1 cellular context compared by ENCODE assay signal in the genomic region with DNA sequence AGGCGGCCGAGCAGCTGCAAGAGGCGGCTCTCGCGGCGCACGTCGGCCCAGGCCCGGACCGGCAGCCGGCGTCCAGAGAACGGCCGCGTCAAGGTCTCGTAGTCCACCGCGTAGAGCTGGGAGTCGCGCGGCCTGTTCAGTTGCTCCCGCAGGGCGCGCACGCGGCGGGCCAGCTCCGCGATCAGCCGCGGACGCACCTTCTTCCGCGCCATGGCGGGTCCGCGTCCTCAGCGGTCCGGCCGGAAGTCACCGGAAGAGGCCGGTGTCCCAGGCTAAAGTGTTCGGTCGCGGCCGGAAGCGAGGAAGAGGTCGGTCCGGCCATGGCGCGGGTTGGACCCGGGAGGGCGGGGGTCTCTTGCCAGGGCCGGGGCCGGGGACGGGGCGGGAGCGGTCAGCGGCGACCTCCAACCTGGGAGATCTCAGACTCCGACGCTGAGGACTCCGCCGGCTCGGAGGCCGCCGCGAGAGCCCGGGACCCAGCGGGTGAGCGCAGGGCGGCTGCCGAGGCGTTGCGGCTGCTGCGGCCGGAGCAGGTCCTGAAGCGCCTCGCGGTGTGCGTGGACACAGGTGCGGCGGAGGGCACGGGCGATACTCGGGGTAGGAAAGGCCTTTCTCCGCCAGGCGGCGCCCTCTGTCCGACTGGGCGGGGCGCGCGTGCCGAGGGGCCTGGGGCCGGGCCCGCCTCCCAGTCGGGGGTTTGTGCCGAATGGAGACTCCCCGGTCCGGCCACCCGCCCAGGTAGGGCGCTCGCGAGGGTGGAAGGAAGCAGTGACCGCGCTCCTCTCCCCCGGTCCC.
TF ChIP-seq lines count a peak whose summit lies in the region.

A gene (minus strand): TSS at position 227 of the 795 bp plus-strand sequence. CDS start 15 bp downstream, at position 212.

TF ChIP-seq in HepG2, 621 proteins besides CTCF, POLR2A, EP300 and RAD21 (continued from another document and continues in another):
- TF ChIP-seq, protein P1, sequence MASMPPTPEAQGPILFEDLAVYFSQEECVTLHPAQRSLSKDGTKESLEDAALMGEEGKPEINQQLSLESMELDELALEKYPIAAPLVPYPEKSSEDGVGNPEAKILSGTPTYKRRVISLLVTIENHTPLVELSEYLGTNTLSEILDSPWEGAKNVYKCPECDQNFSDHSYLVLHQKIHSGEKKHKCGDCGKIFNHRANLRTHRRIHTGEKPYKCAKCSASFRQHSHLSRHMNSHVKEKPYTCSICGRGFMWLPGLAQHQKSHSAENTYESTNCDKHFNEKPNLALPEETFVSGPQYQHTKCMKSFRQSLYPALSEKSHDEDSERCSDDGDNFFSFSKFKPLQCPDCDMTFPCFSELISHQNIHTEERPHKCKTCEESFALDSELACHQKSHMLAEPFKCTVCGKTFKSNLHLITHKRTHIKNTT (CRISPR knock-in tag; IDR thresholded peaks at IDR 0.05): no peak
- TF ChIP-seq ZNF878 (CRISPR knock-in tag; IDR thresholded peaks at IDR 0.05) (peak; percentile 6; the same call in 1 of the 2 replicates), NPAS2 (CRISPR knock-in tag; IDR thresholded peaks at IDR 0.05; ENCODE audit: borderline replicate concordance) (peak; percentile 72; the same call in 1 of the 2 replicates), ZNF660 (CRISPR knock-in tag; IDR thresholded peaks at IDR 0.05; ENCODE audit: borderline replicate concordance, low read depth) (no peak), HMG20B (CRISPR knock-in tag; conservative IDR thresholded peaks at IDR 0.05) (0 out of 2 replicates have a peak, but pooled peaks have one; percentile 38), ZNF121 (CRISPR knock-in tag; IDR thresholded peaks at IDR 0.05) (no peak), GATA4 (IDR thresholded peaks at IDR 0.05; ENCODE audit: borderline replicate concordance, low read depth) (no peak), ZNF563 (CRISPR knock-in tag; IDR thresholded peaks at IDR 0.05) (no peak; the same call in 1 of the 2 replicates), ZNF326 (CRISPR knock-in tag; IDR thresholded peaks at IDR 0.05; ENCODE audit: borderline replicate concordance) (no peak), RFXAP (CRISPR knock-in tag; IDR thresholded peaks at IDR 0.05; ENCODE audit: borderline replicate concordance) (peak; percentile 55), THAP11 (CRISPR knock-in tag; IDR thresholded peaks at IDR 0.05) (peak; percentile 95), KLF6 (CRISPR knock-in tag; IDR thresholded peaks at IDR 0.05) (peak; percentile 87), ZNF562 (CRISPR knock-in tag; IDR thresholded peaks at IDR 0.05; ENCODE audit: borderline replicate concordance) (peak; percentile 60; the same call in 1 of the 2 replicates), GPN1 (CRISPR knock-in tag; IDR thresholded peaks at IDR 0.05; ENCODE audit: borderline replicate concordance) (0 out of 2 replicates have a peak, but pooled peaks have one; percentile 20), ZEB1 (IDR thresholded peaks at IDR 0.05; ENCODE audit: insufficient replicate concordance, low read depth) (peak; percentile 77), JARID2 (CRISPR knock-in tag; IDR thresholded peaks at IDR 0.05; ENCODE audit: insufficient replicate concordance) (no peak), ZNF446 (CRISPR knock-in tag; IDR thresholded peaks at IDR 0.05) (0 out of 2 replicates have a peak, but pooled peaks have one; percentile 40), ZNF678 (CRISPR knock-in tag; IDR thresholded peaks at IDR 0.05) (no peak; the same call in none of the 2 replicates), ZNF547 (CRISPR knock-in tag; IDR thresholded peaks at IDR 0.05) (peak; percentile 65)
- TF ChIP-seq, protein P2, sequence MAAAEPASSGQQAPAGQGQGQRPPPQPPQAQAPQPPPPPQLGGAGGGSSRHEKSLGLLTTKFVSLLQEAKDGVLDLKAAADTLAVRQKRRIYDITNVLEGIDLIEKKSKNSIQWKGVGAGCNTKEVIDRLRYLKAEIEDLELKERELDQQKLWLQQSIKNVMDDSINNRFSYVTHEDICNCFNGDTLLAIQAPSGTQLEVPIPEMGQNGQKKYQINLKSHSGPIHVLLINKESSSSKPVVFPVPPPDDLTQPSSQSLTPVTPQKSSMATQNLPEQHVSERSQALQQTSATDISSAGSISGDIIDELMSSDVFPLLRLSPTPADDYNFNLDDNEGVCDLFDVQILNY (CRISPR knock-in tag; conservative IDR thresholded peaks at IDR 0.05): peak; percentile 70; the same call in 1 of the 2 replicates
- TF ChIP-seq, protein P3, sequence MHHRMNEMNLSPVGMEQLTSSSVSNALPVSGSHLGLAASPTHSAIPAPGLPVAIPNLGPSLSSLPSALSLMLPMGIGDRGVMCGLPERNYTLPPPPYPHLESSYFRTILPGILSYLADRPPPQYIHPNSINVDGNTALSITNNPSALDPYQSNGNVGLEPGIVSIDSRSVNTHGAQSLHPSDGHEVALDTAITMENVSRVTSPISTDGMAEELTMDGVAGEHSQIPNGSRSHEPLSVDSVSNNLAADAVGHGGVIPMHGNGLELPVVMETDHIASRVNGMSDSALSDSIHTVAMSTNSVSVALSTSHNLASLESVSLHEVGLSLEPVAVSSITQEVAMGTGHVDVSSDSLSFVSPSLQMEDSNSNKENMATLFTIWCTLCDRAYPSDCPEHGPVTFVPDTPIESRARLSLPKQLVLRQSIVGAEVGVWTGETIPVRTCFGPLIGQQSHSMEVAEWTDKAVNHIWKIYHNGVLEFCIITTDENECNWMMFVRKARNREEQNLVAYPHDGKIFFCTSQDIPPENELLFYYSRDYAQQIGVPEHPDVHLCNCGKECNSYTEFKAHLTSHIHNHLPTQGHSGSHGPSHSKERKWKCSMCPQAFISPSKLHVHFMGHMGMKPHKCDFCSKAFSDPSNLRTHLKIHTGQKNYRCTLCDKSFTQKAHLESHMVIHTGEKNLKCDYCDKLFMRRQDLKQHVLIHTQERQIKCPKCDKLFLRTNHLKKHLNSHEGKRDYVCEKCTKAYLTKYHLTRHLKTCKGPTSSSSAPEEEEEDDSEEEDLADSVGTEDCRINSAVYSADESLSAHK (CRISPR knock-in tag; IDR thresholded peaks at IDR 0.05; ENCODE audit: borderline replicate concordance): no peak
- TF ChIP-seq, protein P4, sequence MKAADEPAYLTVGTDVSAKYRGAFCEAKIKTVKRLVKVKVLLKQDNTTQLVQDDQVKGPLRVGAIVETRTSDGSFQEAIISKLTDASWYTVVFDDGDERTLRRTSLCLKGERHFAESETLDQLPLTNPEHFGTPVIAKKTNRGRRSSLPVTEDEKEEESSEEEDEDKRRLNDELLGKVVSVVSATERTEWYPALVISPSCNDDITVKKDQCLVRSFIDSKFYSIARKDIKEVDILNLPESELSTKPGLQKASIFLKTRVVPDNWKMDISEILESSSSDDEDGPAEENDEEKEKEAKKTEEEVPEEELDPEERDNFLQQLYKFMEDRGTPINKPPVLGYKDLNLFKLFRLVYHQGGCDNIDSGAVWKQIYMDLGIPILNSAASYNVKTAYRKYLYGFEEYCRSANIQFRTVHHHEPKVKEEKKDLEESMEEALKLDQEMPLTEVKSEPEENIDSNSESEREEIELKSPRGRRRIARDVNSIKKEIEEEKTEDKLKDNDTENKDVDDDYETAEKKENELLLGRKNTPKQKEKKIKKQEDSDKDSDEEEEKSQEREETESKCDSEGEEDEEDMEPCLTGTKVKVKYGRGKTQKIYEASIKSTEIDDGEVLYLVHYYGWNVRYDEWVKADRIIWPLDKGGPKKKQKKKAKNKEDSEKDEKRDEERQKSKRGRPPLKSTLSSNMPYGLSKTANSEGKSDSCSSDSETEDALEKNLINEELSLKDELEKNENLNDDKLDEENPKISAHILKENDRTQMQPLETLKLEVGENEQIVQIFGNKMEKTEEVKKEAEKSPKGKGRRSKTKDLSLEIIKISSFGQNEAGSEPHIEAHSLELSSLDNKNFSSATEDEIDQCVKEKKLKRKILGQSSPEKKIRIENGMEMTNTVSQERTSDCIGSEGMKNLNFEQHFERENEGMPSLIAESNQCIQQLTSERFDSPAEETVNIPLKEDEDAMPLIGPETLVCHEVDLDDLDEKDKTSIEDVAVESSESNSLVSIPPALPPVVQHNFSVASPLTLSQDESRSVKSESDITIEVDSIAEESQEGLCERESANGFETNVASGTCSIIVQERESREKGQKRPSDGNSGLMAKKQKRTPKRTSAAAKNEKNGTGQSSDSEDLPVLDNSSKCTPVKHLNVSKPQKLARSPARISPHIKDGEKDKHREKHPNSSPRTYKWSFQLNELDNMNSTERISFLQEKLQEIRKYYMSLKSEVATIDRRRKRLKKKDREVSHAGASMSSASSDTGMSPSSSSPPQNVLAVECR (CRISPR knock-in tag; IDR thresholded peaks at IDR 0.05; ENCODE audit: borderline replicate concordance): peak; percentile 97
- TF ChIP-seq, protein P5, sequence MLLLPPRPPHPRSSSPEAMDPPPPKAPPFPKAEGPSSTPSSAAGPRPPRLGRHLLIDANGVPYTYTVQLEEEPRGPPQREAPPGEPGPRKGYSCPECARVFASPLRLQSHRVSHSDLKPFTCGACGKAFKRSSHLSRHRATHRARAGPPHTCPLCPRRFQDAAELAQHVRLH (CRISPR knock-in tag; IDR thresholded peaks at IDR 0.05; ENCODE audit: borderline replicate concordance, low read depth): peak; percentile 92
- TF ChIP-seq, protein P6, sequence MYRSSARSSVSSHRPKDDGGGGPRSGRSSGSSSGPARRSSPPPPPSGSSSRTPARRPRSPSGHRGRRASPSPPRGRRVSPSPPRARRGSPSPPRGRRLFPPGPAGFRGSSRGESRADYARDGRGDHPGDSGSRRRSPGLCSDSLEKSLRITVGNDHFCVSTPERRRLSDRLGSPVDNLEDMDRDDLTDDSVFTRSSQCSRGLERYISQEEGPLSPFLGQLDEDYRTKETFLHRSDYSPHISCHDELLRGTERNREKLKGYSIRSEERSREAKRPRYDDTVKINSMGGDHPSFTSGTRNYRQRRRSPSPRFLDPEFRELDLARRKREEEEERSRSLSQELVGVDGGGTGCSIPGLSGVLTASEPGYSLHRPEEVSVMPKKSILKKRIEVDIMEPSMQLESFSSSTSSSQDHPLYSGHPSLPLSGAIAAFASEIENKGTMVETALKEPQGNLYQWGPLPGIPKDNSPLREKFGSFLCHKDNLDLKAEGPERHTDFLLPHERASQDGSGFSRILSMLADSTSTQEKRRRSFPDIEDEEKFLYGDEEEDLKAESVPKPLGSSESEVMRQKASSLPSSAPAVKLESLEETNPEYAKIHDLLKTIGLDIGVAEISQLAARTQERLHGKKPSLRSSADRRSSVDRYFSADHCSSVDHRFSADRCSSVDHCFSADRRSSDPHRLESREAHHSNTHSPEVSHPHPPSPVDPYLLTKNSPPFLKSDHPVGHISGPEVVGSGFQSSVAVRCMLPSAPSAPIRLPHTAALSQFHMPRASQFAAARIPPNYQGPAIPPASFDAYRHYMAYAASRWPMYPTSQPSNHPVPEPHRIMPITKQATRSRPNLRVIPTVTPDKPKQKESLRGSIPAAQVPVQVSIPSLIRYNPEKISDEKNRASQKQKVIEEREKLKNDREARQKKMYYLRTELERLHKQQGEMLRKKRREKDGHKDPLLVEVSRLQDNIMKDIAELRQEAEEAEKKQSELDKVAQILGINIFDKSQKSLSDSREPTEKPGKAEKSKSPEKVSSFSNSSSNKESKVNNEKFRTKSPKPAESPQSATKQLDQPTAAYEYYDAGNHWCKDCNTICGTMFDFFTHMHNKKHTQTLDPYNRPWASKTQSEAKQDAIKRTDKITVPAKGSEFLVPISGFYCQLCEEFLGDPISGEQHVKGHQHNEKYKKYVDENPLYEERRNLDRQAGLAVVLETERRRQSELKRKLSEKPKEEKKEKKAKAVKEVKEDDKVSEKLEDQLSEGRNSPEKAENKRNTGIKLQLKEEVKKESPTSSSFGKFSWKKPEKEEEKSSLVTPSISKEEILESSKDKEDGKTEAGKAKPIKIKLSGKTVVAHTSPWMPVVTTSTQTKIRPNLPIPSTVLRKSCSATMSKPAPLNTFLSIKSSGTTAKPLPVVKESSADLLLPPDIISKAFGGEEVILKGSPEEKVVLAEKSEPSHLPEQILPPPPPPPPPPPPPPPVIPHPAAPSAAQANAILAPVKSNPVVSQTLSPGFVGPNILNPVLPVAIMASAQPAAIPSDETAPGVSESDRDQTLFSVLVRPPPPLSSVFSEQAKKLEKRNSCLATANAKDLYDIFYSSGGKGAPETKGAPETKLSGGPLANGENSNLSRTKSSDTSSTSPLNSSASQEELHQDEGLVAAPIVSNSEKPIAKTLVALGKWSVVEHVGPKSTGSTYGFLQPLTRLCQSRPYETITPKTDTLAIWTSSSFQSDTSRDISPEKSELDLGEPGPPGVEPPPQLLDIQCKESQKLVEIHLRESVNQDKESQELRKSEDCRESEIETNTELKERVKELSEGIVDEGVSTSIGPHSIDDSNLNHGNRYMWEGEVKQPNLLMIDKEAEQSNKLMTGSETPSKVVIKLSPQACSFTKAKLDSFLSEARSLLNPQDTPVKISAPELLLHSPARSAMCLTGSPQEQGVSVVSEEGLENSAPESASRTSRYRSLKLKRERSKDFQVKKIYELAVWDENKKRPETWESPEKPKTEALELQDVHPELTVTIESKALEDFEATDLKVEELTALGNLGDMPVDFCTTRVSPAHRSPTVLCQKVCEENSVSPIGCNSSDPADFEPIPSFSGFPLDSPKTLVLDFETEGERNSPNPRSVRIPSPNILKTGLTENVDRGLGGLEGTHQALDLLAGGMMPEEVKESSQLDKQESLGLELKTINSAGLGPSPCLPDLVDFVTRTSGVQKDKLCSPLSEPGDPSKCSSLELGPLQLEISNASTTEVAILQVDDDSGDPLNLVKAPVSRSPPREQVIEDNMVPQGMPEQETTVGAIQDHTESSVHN (CRISPR knock-in tag; IDR thresholded peaks at IDR 0.05): no peak; the same call in 1 of the 2 replicates
- TF ChIP-seq, protein P7, sequence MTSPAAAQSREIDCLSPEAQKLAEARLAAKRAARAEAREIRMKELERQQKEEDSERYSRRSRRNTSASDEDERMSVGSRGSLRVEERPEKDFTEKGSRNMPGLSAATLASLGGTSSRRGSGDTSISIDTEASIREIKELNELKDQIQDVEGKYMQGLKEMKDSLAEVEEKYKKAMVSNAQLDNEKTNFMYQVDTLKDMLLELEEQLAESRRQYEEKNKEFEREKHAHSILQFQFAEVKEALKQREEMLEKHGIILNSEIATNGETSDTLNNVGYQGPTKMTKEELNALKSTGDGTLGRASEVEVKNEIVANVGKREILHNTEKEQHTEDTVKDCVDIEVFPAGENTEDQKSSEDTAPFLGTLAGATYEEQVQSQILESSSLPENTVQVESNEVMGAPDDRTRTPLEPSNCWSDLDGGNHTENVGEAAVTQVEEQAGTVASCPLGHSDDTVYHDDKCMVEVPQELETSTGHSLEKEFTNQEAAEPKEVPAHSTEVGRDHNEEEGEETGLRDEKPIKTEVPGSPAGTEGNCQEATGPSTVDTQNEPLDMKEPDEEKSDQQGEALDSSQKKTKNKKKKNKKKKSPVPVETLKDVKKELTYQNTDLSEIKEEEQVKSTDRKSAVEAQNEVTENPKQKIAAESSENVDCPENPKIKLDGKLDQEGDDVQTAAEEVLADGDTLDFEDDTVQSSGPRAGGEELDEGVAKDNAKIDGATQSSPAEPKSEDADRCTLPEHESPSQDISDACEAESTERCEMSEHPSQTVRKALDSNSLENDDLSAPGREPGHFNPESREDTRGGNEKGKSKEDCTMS (CRISPR knock-in tag; conservative IDR thresholded peaks at IDR 0.05): no peak
- TF ChIP-seq, protein P8, sequence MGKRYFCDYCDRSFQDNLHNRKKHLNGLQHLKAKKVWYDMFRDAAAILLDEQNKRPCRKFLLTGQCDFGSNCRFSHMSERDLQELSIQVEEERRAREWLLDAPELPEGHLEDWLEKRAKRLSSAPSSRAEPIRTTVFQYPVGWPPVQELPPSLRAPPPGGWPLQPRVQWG (CRISPR knock-in tag; IDR thresholded peaks at IDR 0.05; ENCODE audit: borderline replicate concordance, low read depth): no peak
- TF ChIP-seq, protein P9, sequence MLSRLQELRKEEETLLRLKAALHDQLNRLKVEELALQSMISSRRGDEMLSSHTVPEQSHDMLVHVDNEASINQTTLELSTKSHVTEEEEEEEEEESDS (CRISPR knock-in tag; IDR thresholded peaks at IDR 0.05; ENCODE audit: borderline replicate concordance): no peak
